12 cellular contexts compared by ENCODE assay signal in genomic region chr9:87569008-87569908, GRCh38.
DNase-seq lines count a peak whose midpoint lies in the region; ATAC-seq and TF ChIP-seq lines count a peak whose summit lies in the region.
"Had no signal": no experiment of that assay in that cellular context is flagged by ENCODE, and none has a peak within 500 bp of the region (broad histone marks: within the 10 kb centered on the region; RNA-seq: fewer than 3 reads in every experiment).

No MANE protein-coding gene starts in this region.

- BruUV-seq in A673 (replicated peaks; lab: Mats Ljungman, UMichigan), result no TSS peak

- no peak overlapping the region for H3K27ac Mint-ChIP-seq in activated CD8-positive, alpha-beta T cell treated with anti-CD3 and anti-CD28 coated beads for 36 hours
- H3K27ac Mint-ChIP-seq: B cell, immature natural killer cell had no signal

- no peaks in the 10 kb centered on the region for H3K36me3 Mint-ChIP-seq in activated CD8-positive, alpha-beta T cell treated with anti-CD3 and anti-CD28 coated beads for 36 hours (ENCODE audit: low read depth)
- H3K36me3 Mint-ChIP-seq: immature natural killer cell had no signal

- peaks cover 42% of the 10 kb centered on the region for H3K36me3 ChIP-seq in A673 (ENCODE audit: insufficient read depth, low read length, poor library complexity, severe bottlenecking)
- H3K36me3 ChIP-seq in esophagus muscularis mucosa, result peaks cover 0 to 4% (median 0%) of the 10 kb centered on the region in 4 donors
- H3K36me3 ChIP-seq in mucosa of stomach (ENCODE audit: control insufficient read depth, insufficient read depth, low read length), result no peaks in the 10 kb centered on the region

- TF ChIP-seq EP300 in esophagus muscularis mucosa (IDR thresholded peaks at IDR 0.05), result no peak

- ATAC-seq in HG02798 (IDR thresholded peaks at IDR 0.05; ENCODE audit: poor library complexity, unreplicated experiment) (no peak), GM21737 (IDR thresholded peaks at IDR 0.05; ENCODE audit: unreplicated experiment) (no peak)
- no peak for ATAC-seq in activated CD8-positive, alpha-beta T cell treated with anti-CD3 and anti-CD28 coated beads for 36 hours

- 42% methylated on average over 11 of the region's 11 CpGs for WGBS in esophagus muscularis mucosa

- TF ChIP-seq POLR2A in esophagus muscularis mucosa (IDR thresholded peaks at IDR 0.05; ENCODE audit: low read depth), result no peak

- no peaks in the 10 kb centered on the region for H3K9me3 ChIP-seq in A673 (ENCODE audit: low read depth, low read length, poor library complexity, severe bottlenecking)
- H3K9me3 ChIP-seq in esophagus muscularis mucosa, result no peaks in the 10 kb centered on the region
- no peaks in the 10 kb centered on the region for H3K9me3 ChIP-seq in mucosa of stomach (ENCODE audit: control insufficient read depth, low read length)

- TF ChIP-seq CTCF in A673 (conservative IDR thresholded peaks at IDR 0.05; ENCODE audit: low read depth, low read length) (no peak), esophagus muscularis mucosa (IDR thresholded peaks at IDR 0.05) (no peak)
- no peak for TF ChIP-seq CTCF in activated CD8-positive, alpha-beta T cell treated with anti-CD3 and anti-CD28 coated beads for 36 hours (IDR thresholded peaks at IDR 0.05)

- H3K4me1 ChIP-seq in A673 (ENCODE audit: insufficient read depth, low read length, poor library complexity, severe bottlenecking) (peaks cover 52% of the 10 kb centered on the region), esophagus muscularis mucosa (peaks cover 5 to 95% (median 90%) of the 10 kb centered on the region in 4 donors), mucosa of stomach (ENCODE audit: control insufficient read depth, insufficient read depth, low read length) (peaks cover 64% of the 10 kb centered on the region)

- H3K9me3 Mint-ChIP-seq in activated CD8-positive, alpha-beta T cell treated with anti-CD3 and anti-CD28 coated beads for 36 hours, result no peaks in the 10 kb centered on the region
- H3K9me3 Mint-ChIP-seq: immature natural killer cell had no signal

- DNase-seq in A673 (ENCODE audit: low spot score) (peak; percentile 68), M059J (ENCODE audit: low read depth) (peak; percentile 81), esophagus muscularis mucosa (ENCODE audit: extremely low spot score) (no peak), inferior parietal cortex (ENCODE audit: extremely low spot score) (no peak)
- DNase-seq in activated CD8-positive, alpha-beta T cell treated with anti-CD3 and anti-CD28 coated beads for 36 hours, result no peak
- DNase-seq: activated effector memory CD4-positive, alpha-beta T cell treated with Interleukin-2 at 50 U/mL for 16 hours; effector memory CD4-positive, alpha-beta T cell; immature natural killer cell had no signal

- no peaks in the 10 kb centered on the region for H3K27me3 ChIP-seq in A673 (replicated peaks; ENCODE audit: insufficient read depth, low read depth, low read length, poor library complexity)
- H3K27me3 ChIP-seq in esophagus muscularis mucosa, result no peaks in the 10 kb centered on the region
- no peaks in the 10 kb centered on the region for H3K27me3 ChIP-seq in mucosa of stomach (ENCODE audit: control insufficient read depth, insufficient read depth, low read length)

- H3K27ac ChIP-seq in A673 (ENCODE audit: low read depth, low read length, poor library complexity, severe bottlenecking) (peak overlapping the region; percentile 10), esophagus muscularis mucosa (replicated peaks in 1 of 4) (peak overlapping the region; percentile 36 to 73 (median 60))

- H3K4me3 ChIP-seq in A673 (ENCODE audit: low read depth, low read length, poor library complexity, severe bottlenecking) (no peak overlapping the region), esophagus muscularis mucosa (no peak overlapping the region), mucosa of stomach (ENCODE audit: low read length) (no peak overlapping the region)

- CTCF ChIA-PET in A673 (lab: Charles Lee), result no interaction called here
- CTCF ChIA-PET in activated CD8-positive, alpha-beta T cell treated with anti-CD3 and anti-CD28 coated beads for 36 hours (lab: Charles Lee), result interaction anchor here (0.6 kb wide), 1 partner anchor 62 kb away, joined by 4 read pairs; no protein-coding TSS in a partner anchor

- H3K4me3 Mint-ChIP-seq in activated CD8-positive, alpha-beta T cell treated with anti-CD3 and anti-CD28 coated beads for 36 hours, result no peak overlapping the region
- H3K4me3 Mint-ChIP-seq: B cell, immature natural killer cell had no signal

- peak overlapping the region; percentile 4 for H3K9ac ChIP-seq in mucosa of stomach (ENCODE audit: low read length)

- no peaks in the 10 kb centered on the region for H3K27me3 Mint-ChIP-seq in activated CD8-positive, alpha-beta T cell treated with anti-CD3 and anti-CD28 coated beads for 36 hours
- H3K27me3 Mint-ChIP-seq: B cell had no signal

- POLR2A ChIA-PET in A673 (lab: Charles Lee; ENCODE audit: low non-redundant PET), result no interaction called here
- POLR2A ChIA-PET in activated CD8-positive, alpha-beta T cell treated with anti-CD3 and anti-CD28 coated beads for 36 hours (lab: Charles Lee), result no interaction called here

- no peaks in the 10 kb centered on the region for H3K4me1 Mint-ChIP-seq in activated CD8-positive, alpha-beta T cell treated with anti-CD3 and anti-CD28 coated beads for 36 hours (ENCODE audit: low read depth)
- H3K4me1 Mint-ChIP-seq: B cell, immature natural killer cell had no signal

- intact Hi-C loops in A673 (cut with micrococcal nuclease; ENCODE audit: unreplicated experiment) (no loop called here), esophagus muscularis mucosa (cut with DNase I) (no loop called here)
- intact Hi-C loops in activated CD8-positive, alpha-beta T cell treated with anti-CD3 and anti-CD28 coated beads for 36 hours (cut with micrococcal nuclease), result no loop called here

Comparison
In these comparisons a context has a peak if more than half of its experiments do, and no peak if none do; other contexts are left out.
1. DNase-seq: peak in A673 (single experiment) and M059J (single experiment); none in esophagus muscularis mucosa (single experiment), inferior parietal cortex (single experiment) and activated CD8-positive, alpha-beta T cell treated with anti-CD3 and anti-CD28 coated beads for 36 hours (single experiment).